In the genomic region with DNA sequence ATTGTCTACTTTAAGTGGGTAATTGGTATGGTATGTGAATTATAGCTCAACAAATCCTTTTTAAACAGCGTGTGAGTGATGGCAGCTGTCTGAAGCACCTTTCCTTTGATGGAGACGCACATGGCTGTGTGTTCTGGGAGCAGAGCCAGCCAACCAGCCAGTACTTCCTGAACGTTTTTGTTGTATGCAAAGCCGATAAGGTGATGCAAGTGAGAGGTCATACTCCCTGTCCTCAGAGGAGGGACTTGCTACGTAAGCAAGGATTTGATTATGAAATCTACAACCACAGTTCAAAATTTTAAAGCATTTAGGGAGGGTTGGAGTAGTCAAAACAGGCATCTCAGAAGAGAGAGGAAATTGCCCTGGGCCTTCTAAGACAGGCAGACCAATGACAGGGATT, we compare ENCODE assay signal across 9 cellular contexts. TPM values are rescaled to one million over a fixed set of nuclear protein-coding genes. Genes with fewer than 3 reads are reported as not detected.
DNase-seq lines count a peak whose midpoint lies in the region; ATAC-seq, FAIRE-seq and TF ChIP-seq lines count a peak whose summit lies in the region.
"Had no signal": no experiment of that assay in that cellular context is flagged by ENCODE, and none has a peak within 500 bp of the region (broad histone marks: within the 10 kb centered on the region; RNA-seq: fewer than 3 reads in every experiment).

No MANE protein-coding gene starts in this region.

- ATAC-seq in A549 (peak; percentile 70 to 82), GM19467 (IDR thresholded peaks at IDR 0.05; ENCODE audit: unreplicated experiment) (no peak)
- ATAC-seq: Panc1 had no signal

- TF ChIP-seq CTCF in A549 (IDR thresholded peaks at IDR 0.05), result no peak
- no peak for TF ChIP-seq CTCF in foreskin fibroblast (IDR thresholded peaks at IDR 0.05; ENCODE audit: low read depth, low read length)
- no peak for TF ChIP-seq CTCF in GM20000 (IDR thresholded peaks at IDR 0.05; ENCODE audit: extremely low read depth, missing control alignments)

- no peaks in the 10 kb centered on the region for H3K9me3 ChIP-seq in A549

- no peak for TF ChIP-seq EP300 in A549 (IDR thresholded peaks at IDR 0.05)

- peak overlapping the region; percentile 2; the same call in 2 of the 3 replicates for H3K4me2 ChIP-seq in A549

- POLR2A ChIA-PET in A549 (lab: Yijun Ruan, JAX), result no interaction called here

- WGBS in A549 (ENCODE audit: missing lambda C conversion rate), result 26% methylated on average over 5 of the region's 5 CpGs

- H3K4me1 ChIP-seq in A549, result peaks cover 8% of the 10 kb centered on the region; the same call in 2 of the 3 replicates

- TF ChIP-seq RAD21 in A549 (conservative IDR thresholded peaks at IDR 0.05 in 1 of 2, IDR thresholded peaks at IDR 0.05 in 1 of 2), result no peak

- H3K4me3 ChIP-seq in A549 (no peak overlapping the region), foreskin fibroblast (ENCODE audit: low read depth in 1 of 2, low read length in 2 of 2) (no peak overlapping the region)

- peak overlapping the region in 1 of 2 experiments; percentile 42; a peak in 3 of 6 replicates for H3K27ac ChIP-seq in A549

- CTCF ChIA-PET in A549 (lab: Yijun Ruan, JAX), result interaction anchor here (1.0 to 2.3 kb wide), 2 partner anchors 9 to 68 kb away, joined by 3 to 9 read pairs; no protein-coding TSS in a partner anchor

- FAIRE-seq in A549 (lab: Jason Lieb, UNC) (no peak), HTR-8/SVneo (lab: Jason Lieb, UNC) (no peak)

- no peak for TF ChIP-seq POLR2A in A549 (IDR thresholded peaks at IDR 0.05; ENCODE audit: low read length)

- DNase-seq in A549 (ENCODE audit: low read depth in 1 of 2, low spot score in 1 of 2) (peak in 1 of 2 experiments; percentile 66), HTR-8/SVneo (ENCODE audit: insufficient read length, low spot score) (peak; percentile 54), OCI-M1 (lab: John Stamatoyannopoulos, UW) (peak; percentile 66), foreskin fibroblast (peak; percentile 17 to 44), glomerular visceral epithelial cell (ENCODE audit: extremely low spot score) (no peak), superior temporal gyrus (ENCODE audit: extremely low spot score) (no peak), GM20000 (ENCODE audit: low spot score) (no peak)

TF ChIP-seq in A549, 52 proteins besides CTCF, POLR2A, EP300 and RAD21:
- TF ChIP-seq KDM1A (IDR thresholded peaks at IDR 0.05; ENCODE audit: low read depth) (no peak), CEBPB (IDR thresholded peaks at IDR 0.05) (0 out of 4 replicates have a peak, but pooled peaks of 1 of the 2 experiments have one; percentile 19)

RNA-seq across cellular contexts. Expression of gene ARHGEF4, which starts 28.1 kb away (rescaled TPM):
- polyA plus RNA-seq in A549 (2011; rRNA removed) (1.00 and 1.5 TPM in 2 replicates), A549 (2017; fragmentation: RNase III; extraction: RNeasy Plus Mini Kit Qiagen cat#74134 plus additional on column Dnase treatment) (2.1 to 2.5 TPM (median 2.2 TPM) in 3 replicates)
- 1.3 and 1.5 TPM in 2 replicates for polyA plus RNA-seq in A549 (2012; cell fraction: cytosol; rRNA removed)
- 5.9 and 6.1 TPM in 2 replicates for polyA plus RNA-seq in A549 (2012; cell fraction: nucleus; rRNA removed)
- polyA minus RNA-seq in A549 (2011; rRNA and poly(A)+ RNA removed), result 3.5 and 4.8 TPM in 2 replicates

Comparison
In these comparisons a context has a peak if more than half of its experiments do, and no peak if none do; other contexts are left out.
1. DNase-seq: peak in HTR-8/SVneo (single experiment), OCI-M1 (single experiment) and foreskin fibroblast (2 of 2); none in glomerular visceral epithelial cell (single experiment), superior temporal gyrus (single experiment) and GM20000 (single experiment).